Comparison of ENCODE assay signal across 2 cellular contexts in genomic region chr5:155274484-155274883, GRCh38.
TF ChIP-seq lines count a peak whose summit lies in the region.

No MANE protein-coding gene starts in this region.

TF ChIP-seq in GM23338, 12 proteins besides CTCF, POLR2A, EP300 and RAD21 (continued from another document):
- TF ChIP-seq, protein P1, sequence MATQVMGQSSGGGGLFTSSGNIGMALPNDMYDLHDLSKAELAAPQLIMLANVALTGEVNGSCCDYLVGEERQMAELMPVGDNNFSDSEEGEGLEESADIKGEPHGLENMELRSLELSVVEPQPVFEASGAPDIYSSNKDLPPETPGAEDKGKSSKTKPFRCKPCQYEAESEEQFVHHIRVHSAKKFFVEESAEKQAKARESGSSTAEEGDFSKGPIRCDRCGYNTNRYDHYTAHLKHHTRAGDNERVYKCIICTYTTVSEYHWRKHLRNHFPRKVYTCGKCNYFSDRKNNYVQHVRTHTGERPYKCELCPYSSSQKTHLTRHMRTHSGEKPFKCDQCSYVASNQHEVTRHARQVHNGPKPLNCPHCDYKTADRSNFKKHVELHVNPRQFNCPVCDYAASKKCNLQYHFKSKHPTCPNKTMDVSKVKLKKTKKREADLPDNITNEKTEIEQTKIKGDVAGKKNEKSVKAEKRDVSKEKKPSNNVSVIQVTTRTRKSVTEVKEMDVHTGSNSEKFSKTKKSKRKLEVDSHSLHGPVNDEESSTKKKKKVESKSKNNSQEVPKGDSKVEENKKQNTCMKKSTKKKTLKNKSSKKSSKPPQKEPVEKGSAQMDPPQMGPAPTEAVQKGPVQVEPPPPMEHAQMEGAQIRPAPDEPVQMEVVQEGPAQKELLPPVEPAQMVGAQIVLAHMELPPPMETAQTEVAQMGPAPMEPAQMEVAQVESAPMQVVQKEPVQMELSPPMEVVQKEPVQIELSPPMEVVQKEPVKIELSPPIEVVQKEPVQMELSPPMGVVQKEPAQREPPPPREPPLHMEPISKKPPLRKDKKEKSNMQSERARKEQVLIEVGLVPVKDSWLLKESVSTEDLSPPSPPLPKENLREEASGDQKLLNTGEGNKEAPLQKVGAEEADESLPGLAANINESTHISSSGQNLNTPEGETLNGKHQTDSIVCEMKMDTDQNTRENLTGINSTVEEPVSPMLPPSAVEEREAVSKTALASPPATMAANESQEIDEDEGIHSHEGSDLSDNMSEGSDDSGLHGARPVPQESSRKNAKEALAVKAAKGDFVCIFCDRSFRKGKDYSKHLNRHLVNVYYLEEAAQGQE (IDR thresholded peaks at IDR 0.05; ENCODE audit: unreplicated experiment), result no peak
- TF ChIP-seq CREB1 (CRISPR knock-in tag; IDR thresholded peaks at IDR 0.05; ENCODE audit: low read depth) (no peak), NANOG (IDR thresholded peaks at IDR 0.05; ENCODE audit: borderline replicate concordance) (no peak), POLR2AphosphoS5 (IDR thresholded peaks at IDR 0.05; ENCODE audit: low read depth) (no peak)

TF ChIP-seq in WTC11, 78 proteins besides CTCF, POLR2A, EP300 and RAD21 (continued from another document):
- TF ChIP-seq, protein P2, sequence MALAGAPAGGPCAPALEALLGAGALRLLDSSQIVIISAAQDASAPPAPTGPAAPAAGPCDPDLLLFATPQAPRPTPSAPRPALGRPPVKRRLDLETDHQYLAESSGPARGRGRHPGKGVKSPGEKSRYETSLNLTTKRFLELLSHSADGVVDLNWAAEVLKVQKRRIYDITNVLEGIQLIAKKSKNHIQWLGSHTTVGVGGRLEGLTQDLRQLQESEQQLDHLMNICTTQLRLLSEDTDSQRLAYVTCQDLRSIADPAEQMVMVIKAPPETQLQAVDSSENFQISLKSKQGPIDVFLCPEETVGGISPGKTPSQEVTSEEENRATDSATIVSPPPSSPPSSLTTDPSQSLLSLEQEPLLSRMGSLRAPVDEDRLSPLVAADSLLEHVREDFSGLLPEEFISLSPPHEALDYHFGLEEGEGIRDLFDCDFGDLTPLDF (CRISPR knock-in tag; IDR thresholded peaks at IDR 0.05), result no peak
- TF ChIP-seq RORB (CRISPR knock-in tag; IDR thresholded peaks at IDR 0.05) (no peak), ETV6 (CRISPR knock-in tag; IDR thresholded peaks at IDR 0.05) (no peak), TP53 (CRISPR knock-in tag; IDR thresholded peaks at IDR 0.05) (no peak), CDX4 (CRISPR knock-in tag; IDR thresholded peaks at IDR 0.05; ENCODE audit: borderline replicate concordance) (no peak), PRRX2 (CRISPR knock-in tag; IDR thresholded peaks at IDR 0.05) (no peak)
- TF ChIP-seq, protein P3, sequence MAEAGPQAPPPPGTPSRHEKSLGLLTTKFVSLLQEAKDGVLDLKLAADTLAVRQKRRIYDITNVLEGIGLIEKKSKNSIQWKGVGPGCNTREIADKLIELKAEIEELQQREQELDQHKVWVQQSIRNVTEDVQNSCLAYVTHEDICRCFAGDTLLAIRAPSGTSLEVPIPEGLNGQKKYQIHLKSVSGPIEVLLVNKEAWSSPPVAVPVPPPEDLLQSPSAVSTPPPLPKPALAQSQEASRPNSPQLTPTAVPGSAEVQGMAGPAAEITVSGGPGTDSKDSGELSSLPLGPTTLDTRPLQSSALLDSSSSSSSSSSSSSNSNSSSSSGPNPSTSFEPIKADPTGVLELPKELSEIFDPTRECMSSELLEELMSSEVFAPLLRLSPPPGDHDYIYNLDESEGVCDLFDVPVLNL (CRISPR knock-in tag; IDR thresholded peaks at IDR 0.05; ENCODE audit: borderline replicate concordance, low read depth), result no peak
TF ChIP-seq in WTC11: peak in this region for 0.
